Comparison of ENCODE assay signal across 1 cellular context in the genomic region with DNA sequence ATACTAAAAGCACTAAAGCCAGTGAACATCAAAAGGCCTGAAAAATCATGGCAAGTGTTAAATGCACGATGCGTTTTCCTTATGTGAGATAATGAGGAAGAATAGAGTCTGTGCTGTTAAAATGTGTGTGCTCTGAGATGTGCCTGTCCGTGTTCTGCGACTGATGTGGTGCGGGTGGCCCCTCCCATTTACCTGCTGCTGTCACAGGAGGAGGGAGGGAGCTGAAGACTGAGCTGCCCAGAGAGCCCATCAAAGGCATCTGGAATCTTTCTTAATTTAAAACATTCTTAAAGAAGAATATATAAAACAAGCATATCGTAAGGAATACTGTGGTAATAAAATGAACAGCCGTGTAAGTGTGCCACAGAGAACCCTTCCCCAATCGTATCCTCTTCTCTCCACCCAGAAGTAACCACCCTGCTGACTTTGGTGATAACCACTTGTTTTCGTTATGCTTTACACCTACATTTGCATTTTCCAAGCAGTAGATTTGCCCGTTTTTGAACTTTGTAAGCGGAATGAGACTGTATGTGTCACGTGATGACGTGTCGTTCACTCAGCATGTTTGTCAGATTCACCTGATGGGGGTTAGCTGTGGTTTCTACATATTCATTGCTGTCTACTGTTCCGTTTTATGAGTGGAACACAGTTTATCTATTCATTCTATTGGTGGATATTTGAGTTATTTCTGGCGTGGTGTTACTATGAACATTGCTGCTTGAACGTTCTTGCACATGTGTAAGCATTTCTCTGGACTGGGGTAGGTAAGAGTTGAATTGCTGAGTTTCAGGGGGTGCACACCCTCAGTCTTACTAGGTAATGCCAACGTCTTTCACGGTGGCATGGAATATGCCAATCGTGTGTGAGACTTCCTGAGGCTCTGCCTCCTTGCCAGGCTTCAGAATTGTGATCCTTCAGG.
TF ChIP-seq lines count a peak whose summit lies in the region.

No MANE protein-coding gene starts in this region.

TF ChIP-seq in GM23338, 12 proteins besides CTCF, POLR2A, EP300 and RAD21 (continued from another document):
- TF ChIP-seq, protein P1, sequence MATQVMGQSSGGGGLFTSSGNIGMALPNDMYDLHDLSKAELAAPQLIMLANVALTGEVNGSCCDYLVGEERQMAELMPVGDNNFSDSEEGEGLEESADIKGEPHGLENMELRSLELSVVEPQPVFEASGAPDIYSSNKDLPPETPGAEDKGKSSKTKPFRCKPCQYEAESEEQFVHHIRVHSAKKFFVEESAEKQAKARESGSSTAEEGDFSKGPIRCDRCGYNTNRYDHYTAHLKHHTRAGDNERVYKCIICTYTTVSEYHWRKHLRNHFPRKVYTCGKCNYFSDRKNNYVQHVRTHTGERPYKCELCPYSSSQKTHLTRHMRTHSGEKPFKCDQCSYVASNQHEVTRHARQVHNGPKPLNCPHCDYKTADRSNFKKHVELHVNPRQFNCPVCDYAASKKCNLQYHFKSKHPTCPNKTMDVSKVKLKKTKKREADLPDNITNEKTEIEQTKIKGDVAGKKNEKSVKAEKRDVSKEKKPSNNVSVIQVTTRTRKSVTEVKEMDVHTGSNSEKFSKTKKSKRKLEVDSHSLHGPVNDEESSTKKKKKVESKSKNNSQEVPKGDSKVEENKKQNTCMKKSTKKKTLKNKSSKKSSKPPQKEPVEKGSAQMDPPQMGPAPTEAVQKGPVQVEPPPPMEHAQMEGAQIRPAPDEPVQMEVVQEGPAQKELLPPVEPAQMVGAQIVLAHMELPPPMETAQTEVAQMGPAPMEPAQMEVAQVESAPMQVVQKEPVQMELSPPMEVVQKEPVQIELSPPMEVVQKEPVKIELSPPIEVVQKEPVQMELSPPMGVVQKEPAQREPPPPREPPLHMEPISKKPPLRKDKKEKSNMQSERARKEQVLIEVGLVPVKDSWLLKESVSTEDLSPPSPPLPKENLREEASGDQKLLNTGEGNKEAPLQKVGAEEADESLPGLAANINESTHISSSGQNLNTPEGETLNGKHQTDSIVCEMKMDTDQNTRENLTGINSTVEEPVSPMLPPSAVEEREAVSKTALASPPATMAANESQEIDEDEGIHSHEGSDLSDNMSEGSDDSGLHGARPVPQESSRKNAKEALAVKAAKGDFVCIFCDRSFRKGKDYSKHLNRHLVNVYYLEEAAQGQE (IDR thresholded peaks at IDR 0.05; ENCODE audit: unreplicated experiment) = no peak
- TF ChIP-seq ZNF114 (CRISPR knock-in tag; IDR thresholded peaks at IDR 0.05) (no peak), NANOG (IDR thresholded peaks at IDR 0.05; ENCODE audit: borderline replicate concordance) (no peak), JUNB (IDR thresholded peaks at IDR 0.05; ENCODE audit: unreplicated experiment) (no peak), EZH2phosphoT487 (IDR thresholded peaks at IDR 0.05; ENCODE audit: unreplicated experiment) (no peak), ZNF331 (CRISPR knock-in tag; IDR thresholded peaks at IDR 0.05; ENCODE audit: low read depth) (no peak), CREB1 (CRISPR knock-in tag; IDR thresholded peaks at IDR 0.05; ENCODE audit: low read depth) (no peak), STAT1 (IDR thresholded peaks at IDR 0.05; ENCODE audit: unreplicated experiment) (no peak), POLR2AphosphoS5 (IDR thresholded peaks at IDR 0.05; ENCODE audit: low read depth) (no peak)
- TF ChIP-seq, protein P2, sequence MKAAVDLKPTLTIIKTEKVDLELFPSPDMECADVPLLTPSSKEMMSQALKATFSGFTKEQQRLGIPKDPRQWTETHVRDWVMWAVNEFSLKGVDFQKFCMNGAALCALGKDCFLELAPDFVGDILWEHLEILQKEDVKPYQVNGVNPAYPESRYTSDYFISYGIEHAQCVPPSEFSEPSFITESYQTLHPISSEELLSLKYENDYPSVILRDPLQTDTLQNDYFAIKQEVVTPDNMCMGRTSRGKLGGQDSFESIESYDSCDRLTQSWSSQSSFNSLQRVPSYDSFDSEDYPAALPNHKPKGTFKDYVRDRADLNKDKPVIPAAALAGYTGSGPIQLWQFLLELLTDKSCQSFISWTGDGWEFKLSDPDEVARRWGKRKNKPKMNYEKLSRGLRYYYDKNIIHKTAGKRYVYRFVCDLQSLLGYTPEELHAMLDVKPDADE (IDR thresholded peaks at IDR 0.05) = no peak
- TF ChIP-seq, protein P3, sequence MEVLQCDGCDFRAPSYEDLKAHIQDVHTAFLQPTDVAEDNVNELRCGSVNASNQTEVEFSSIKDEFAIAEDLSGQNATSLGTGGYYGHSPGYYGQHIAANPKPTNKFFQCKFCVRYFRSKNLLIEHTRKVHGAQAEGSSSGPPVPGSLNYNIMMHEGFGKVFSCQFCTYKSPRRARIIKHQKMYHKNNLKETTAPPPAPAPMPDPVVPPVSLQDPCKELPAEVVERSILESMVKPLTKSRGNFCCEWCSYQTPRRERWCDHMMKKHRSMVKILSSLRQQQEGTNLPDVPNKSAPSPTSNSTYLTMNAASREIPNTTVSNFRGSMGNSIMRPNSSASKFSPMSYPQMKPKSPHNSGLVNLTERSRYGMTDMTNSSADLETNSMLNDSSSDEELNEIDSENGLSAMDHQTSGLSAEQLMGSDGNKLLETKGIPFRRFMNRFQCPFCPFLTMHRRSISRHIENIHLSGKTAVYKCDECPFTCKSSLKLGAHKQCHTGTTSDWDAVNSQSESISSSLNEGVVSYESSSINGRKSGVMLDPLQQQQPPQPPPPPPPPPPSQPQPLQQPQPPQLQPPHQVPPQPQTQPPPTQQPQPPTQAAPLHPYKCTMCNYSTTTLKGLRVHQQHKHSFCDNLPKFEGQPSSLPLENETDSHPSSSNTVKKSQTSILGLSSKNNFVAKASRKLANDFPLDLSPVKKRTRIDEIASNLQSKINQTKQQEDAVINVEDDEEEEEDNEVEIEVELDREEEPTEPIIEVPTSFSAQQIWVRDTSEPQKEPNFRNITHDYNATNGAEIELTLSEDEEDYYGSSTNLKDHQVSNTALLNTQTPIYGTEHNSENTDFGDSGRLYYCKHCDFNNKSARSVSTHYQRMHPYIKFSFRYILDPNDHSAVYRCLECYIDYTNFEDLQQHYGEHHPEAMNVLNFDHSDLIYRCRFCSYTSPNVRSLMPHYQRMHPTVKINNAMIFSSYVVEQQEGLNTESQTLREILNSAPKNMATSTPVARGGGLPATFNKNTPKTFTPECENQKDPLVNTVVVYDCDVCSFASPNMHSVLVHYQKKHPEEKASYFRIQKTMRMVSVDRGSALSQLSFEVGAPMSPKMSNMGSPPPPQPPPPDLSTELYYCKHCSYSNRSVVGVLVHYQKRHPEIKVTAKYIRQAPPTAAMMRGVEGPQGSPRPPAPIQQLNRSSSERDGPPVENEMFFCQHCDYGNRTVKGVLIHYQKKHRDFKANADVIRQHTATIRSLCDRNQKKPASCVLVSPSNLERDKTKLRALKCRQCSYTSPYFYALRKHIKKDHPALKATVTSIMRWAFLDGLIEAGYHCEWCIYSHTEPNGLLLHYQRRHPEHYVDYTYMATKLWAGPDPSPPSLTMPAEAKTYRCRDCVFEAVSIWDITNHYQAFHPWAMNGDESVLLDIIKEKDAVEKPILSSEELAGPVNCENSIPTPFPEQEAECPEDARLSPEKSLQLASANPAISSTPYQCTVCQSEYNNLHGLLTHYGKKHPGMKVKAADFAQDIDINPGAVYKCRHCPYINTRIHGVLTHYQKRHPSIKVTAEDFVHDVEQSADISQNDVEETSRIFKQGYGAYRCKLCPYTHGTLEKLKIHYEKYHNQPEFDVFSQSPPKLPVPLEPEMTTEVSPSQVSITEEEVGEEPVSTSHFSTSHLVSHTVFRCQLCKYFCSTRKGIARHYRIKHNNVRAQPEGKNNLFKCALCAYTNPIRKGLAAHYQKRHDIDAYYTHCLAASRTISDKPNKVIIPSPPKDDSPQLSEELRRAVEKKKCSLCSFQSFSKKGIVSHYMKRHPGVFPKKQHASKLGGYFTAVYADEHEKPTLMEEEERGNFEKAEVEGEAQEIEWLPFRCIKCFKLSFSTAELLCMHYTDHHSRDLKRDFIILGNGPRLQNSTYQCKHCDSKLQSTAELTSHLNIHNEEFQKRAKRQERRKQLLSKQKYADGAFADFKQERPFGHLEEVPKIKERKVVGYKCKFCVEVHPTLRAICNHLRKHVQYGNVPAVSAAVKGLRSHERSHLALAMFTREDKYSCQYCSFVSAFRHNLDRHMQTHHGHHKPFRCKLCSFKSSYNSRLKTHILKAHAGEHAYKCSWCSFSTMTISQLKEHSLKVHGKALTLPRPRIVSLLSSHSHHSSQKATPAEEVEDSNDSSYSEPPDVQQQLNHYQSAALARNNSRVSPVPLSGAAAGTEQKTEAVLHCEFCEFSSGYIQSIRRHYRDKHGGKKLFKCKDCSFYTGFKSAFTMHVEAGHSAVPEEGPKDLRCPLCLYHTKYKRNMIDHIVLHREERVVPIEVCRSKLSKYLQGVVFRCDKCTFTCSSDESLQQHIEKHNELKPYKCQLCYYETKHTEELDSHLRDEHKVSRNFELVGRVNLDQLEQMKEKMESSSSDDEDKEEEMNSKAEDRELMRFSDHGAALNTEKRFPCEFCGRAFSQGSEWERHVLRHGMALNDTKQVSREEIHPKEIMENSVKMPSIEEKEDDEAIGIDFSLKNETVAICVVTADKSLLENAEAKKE (CRISPR knock-in tag; IDR thresholded peaks at IDR 0.05) = no peak
